8 cellular contexts compared by ENCODE assay signal in the genomic region with DNA sequence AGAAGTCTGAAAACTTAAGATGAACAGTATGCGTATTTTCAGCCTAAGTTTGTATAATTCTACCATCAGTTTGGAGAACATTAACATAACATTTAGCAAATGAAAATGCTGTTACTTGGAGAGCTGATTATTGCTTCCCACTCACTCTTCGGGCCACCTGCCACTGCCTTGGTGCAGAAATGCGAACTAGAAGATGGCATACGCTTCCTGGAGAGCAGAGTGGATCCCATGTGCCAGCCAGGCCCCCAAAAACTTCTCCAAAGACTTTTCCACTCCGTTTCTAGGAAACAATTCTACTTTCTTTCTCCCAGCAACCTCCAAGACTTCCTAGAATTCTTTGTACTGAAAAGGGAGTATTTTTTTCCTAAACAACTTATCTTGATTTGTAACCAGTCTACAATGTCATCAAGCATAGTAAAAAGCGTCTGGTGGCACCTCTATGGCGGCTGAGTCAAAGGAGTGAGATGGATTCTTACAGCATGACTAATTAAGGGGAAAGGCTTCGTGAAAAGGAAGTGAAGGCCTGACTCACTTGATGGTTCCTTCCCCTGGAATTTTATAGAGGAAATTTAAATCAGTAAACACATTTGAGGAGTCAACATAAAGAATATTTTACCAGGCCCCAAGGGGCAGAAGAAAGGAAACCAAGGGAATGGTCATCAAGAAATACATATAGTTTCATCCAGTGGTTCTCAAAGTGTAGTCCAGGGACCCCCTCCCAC. TPM values are rescaled to one million over a fixed set of nuclear protein-coding genes. Genes with fewer than 3 reads are reported as not detected.
DNase-seq lines count a peak whose midpoint lies in the region; ATAC-seq and TF ChIP-seq lines count a peak whose summit lies in the region.

No MANE protein-coding gene starts in this region.

- no peak overlapping the region for H3K4me3 Mint-ChIP-seq in activated T-cell treated with anti-CD3 and anti-CD28 coated beads, Interleukin-2, amount 50 U/mL, for 4 hours

- peaks cover 5% of the 10 kb centered on the region for H3K4me1 Mint-ChIP-seq in activated T-cell treated with anti-CD3 and anti-CD28 coated beads, Interleukin-2, amount 50 U/mL, for 4 hours (ENCODE audit: low read depth)

- H3K4me3 ChIP-seq in SK-N-MC (peak overlapping the region; percentile 29; the same call in 1 of the 2 replicates), fibroblast of pulmonary artery (replicated peaks; ENCODE audit: low read depth, low read length) (peak overlapping the region; percentile 15)

- peaks cover 30% of the 10 kb centered on the region for H3K36me3 Mint-ChIP-seq in activated T-cell treated with anti-CD3 and anti-CD28 coated beads, Interleukin-2, amount 50 U/mL, for 4 hours (ENCODE audit: insufficient read depth)

- no peaks in the 10 kb centered on the region for H3K9me3 ChIP-seq in SK-N-MC (ENCODE audit: low read depth, low read length)

- H3K9me3 Mint-ChIP-seq in activated T-cell treated with anti-CD3 and anti-CD28 coated beads, Interleukin-2, amount 50 U/mL, for 4 hours: no peaks in the 10 kb centered on the region

- H3K36me3 ChIP-seq in SK-N-MC (ENCODE audit: insufficient read depth, low read length): peaks cover 16% of the 10 kb centered on the region

- no peak for TF ChIP-seq CTCF in fibroblast of pulmonary artery (IDR thresholded peaks at IDR 0.05; ENCODE audit: low read length, missing control alignments)

- H3K27me3 Mint-ChIP-seq in activated T-cell treated with anti-CD3 and anti-CD28 coated beads, Interleukin-2, amount 50 U/mL, for 4 hours (ENCODE audit: low read depth): no peaks in the 10 kb centered on the region

- DNase-seq in GM04503 (ENCODE audit: low read depth) (peak; percentile 86), SK-N-MC (ENCODE audit: low read depth, low spot score) (peak; percentile 70), fibroblast of pulmonary artery (ENCODE audit: low read depth) (peak; percentile 92), pons (ENCODE audit: low spot score) (peak; percentile 12), NCI-H1417 treated with DMSO at 0.1 percent for 48 hours (lab: John Stamatoyannopoulos, UW) (no peak)
- DNase-seq in activated T-cell treated with anti-CD3 and anti-CD28 coated beads, Interleukin-2, amount 50 U/mL, for 4 hours: no peak
- DNase-seq in activated CD4-positive, CD25-positive, alpha-beta regulatory T cell (lab: John Stamatoyannopoulos, UW): no peak

- H3K27ac ChIP-seq in SK-N-MC: peak overlapping the region; percentile 29; the same call in 1 of the 2 replicates

- ATAC-seq in GM18858 (IDR thresholded peaks at IDR 0.05; ENCODE audit: unreplicated experiment): no peak
- ATAC-seq in activated T-cell treated with anti-CD3 and anti-CD28 coated beads, Interleukin-2, amount 50 U/mL, for 4 hours: no peak

- no peak overlapping the region for H3K9ac ChIP-seq in SK-N-MC (ENCODE audit: insufficient read length)

RNA-seq across cellular contexts. Expression of a gene that starts 36.6 kb away (rescaled TPM):
- 1 to 10 TPM; 7.4 to 10.0 (median 8.2) TPM for total RNA-seq in activated T-cell treated with anti-CD3 and anti-CD28 coated beads, Interleukin-2, amount 50 U/mL, for 4 hours

Comparison
In these comparisons a context has a peak if more than half of its experiments do, and no peak if none do; other contexts are left out.
1. DNase-seq: peak in GM04503 (single experiment), SK-N-MC (single experiment), fibroblast of pulmonary artery (single experiment) and pons (single experiment); none in NCI-H1417 treated with DMSO at 0.1 percent for 48 hours (single experiment), activated T-cell treated with anti-CD3 and anti-CD28 coated beads, Interleukin-2, amount 50 U/mL, for 4 hours (single experiment) and activated CD4-positive, CD25-positive, alpha-beta regulatory T cell (0 of 4).